ENCODE assay signal across 15 cellular contexts in the genomic region with DNA sequence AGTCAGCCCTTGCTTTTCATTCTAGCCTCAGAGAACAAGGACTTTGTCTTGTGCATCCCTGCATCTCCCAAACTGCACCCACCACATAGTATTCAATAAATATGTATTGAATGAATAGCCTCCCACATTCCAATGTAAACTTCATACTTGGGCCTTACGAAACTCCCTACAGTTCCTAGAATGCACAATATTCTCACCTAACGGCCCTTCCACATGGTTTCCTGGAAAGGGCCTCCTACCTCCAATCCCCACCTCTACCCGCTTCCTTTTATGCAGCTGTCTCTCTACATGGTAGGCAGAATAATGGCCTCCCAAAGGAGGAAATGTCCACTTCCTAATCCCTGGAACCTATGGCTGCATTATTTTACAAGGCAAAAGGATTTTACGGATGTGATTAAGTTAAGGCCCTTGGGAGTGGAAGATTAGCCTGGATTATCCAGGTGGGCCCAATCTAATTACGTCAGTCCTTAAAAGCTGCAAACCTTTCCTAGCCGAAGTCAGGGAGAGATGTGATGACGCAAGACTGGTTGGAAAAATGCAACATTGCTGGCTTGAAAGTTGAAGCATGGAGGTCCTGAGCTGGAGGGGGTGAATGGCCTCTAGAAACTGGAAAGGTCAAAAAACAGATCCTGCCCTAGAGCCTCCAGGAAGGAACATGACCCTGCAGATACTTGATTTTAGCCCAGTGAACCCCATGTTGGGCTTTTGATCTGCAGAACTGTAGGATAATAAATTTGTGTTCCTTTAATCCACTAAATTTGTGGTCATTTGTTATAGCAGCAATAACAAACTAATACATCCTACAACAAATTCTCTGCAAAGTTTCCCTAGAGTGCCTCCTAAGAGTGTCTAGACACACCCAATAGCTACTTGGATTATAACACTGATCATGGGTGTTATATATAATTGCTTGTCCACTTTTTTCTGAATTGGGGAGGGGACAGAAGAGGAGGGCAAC.
"Had no signal": no experiment of that assay in that cellular context is flagged by ENCODE, and none has a peak within 500 bp of the region (broad histone marks: within the 10 kb centered on the region; RNA-seq: fewer than 3 reads in every experiment).

No MANE protein-coding gene starts in this region.

- H3K4me3 Mint-ChIP-seq: activated CD4-positive, alpha-beta T cell treated with anti-CD3 and anti-CD28 coated beads, Interleukin-2, amount 10 ng/mL, durations not matched to agents 24 days and 14 days; activated naive CD8-positive, alpha-beta T cell treated with anti-CD3 and anti-CD28 coated beads, Interleukin-2, amount 10 ng/mL, durations not matched to agents 7 days and 5 days; central memory CD8-positive, alpha-beta T cell; stimulated activated naive CD8-positive, alpha-beta T cell treated with anti-CD3 and anti-CD28 coated beads, Interleukin-15, amount 100 ng/mL, for 72 hours had no signal

- H3K27ac ChIP-seq: esophagus squamous epithelium, psoas muscle, upper lobe of right lung had no signal

- H3K9me3 ChIP-seq: esophagus squamous epithelium, psoas muscle, upper lobe of right lung had no signal

- H3K36me3 Mint-ChIP-seq: activated naive CD8-positive, alpha-beta T cell treated with anti-CD3 and anti-CD28 coated beads, Interleukin-2, amount 10 ng/mL, durations not matched to agents 7 days and 5 days; brain had no signal

- ATAC-seq: psoas muscle; sciatic nerve; stimulated activated naive CD8-positive, alpha-beta T cell treated with anti-CD3 and anti-CD28 coated beads, Interleukin-15, amount 100 ng/mL, for 72 hours; upper lobe of right lung had no signal

- H3K27me3 ChIP-seq: esophagus squamous epithelium, upper lobe of right lung had no signal

- DNase-seq: activated CD4-positive, alpha-beta T cell treated with anti-CD3 and anti-CD28 coated beads, Interleukin-2, amount 10 ng/mL, durations not matched to agents 24 days and 14 days; activated CD4-positive, CD25-positive, alpha-beta regulatory T cell; activated CD8-positive, alpha-beta memory T cell treated with anti-CD3 and anti-CD28 coated beads for 24 hours; activated naive CD8-positive, alpha-beta T cell treated with anti-CD3 and anti-CD28 coated beads, Interleukin-2, amount 10 ng/mL, durations not matched to agents 7 days and 5 days; cortex of kidney; effector CD4-positive, alpha-beta T cell; esophagus squamous epithelium; hippocampal formation; psoas muscle; stimulated activated naive CD8-positive, alpha-beta T cell treated with anti-CD3 and anti-CD28 coated beads, Interleukin-15, amount 100 ng/mL, for 72 hours; T-helper 2 cell; upper lobe of right lung had no signal

- H3K27ac Mint-ChIP-seq: activated CD4-positive, alpha-beta T cell treated with anti-CD3 and anti-CD28 coated beads, Interleukin-2, amount 10 ng/mL, durations not matched to agents 24 days and 14 days; activated naive CD8-positive, alpha-beta T cell treated with anti-CD3 and anti-CD28 coated beads, Interleukin-2, amount 10 ng/mL, durations not matched to agents 7 days and 5 days; brain; stimulated activated naive CD8-positive, alpha-beta T cell treated with anti-CD3 and anti-CD28 coated beads, Interleukin-15, amount 100 ng/mL, for 72 hours had no signal

- H3K36me3 ChIP-seq: esophagus squamous epithelium, upper lobe of right lung had no signal

- H3K4me3 ChIP-seq: esophagus squamous epithelium, psoas muscle, upper lobe of right lung had no signal

- H3K27me3 Mint-ChIP-seq: central memory CD8-positive, alpha-beta T cell; stimulated activated naive CD8-positive, alpha-beta T cell treated with anti-CD3 and anti-CD28 coated beads, Interleukin-15, amount 100 ng/mL, for 72 hours had no signal

- H3K9me3 Mint-ChIP-seq: activated CD4-positive, alpha-beta T cell treated with anti-CD3 and anti-CD28 coated beads, Interleukin-2, amount 10 ng/mL, durations not matched to agents 24 days and 14 days; activated naive CD8-positive, alpha-beta T cell treated with anti-CD3 and anti-CD28 coated beads, Interleukin-2, amount 10 ng/mL, durations not matched to agents 7 days and 5 days; central memory CD8-positive, alpha-beta T cell; stimulated activated naive CD8-positive, alpha-beta T cell treated with anti-CD3 and anti-CD28 coated beads, Interleukin-15, amount 100 ng/mL, for 72 hours had no signal
